ENCODE assay signal across 23 cellular contexts in genomic region chr9:37564931-37565330, GRCh38. TPM values are rescaled to one million over a fixed set of nuclear protein-coding genes. Genes with fewer than 3 reads are reported as not detected.
DNase-seq lines count a peak whose midpoint lies in the region; ATAC-seq, FAIRE-seq and TF ChIP-seq lines count a peak whose summit lies in the region.
"Had no signal": no experiment of that assay in that cellular context is flagged by ENCODE, and none has a peak within 500 bp of the region (broad histone marks: within the 10 kb centered on the region; RNA-seq: fewer than 3 reads in every experiment).

No MANE protein-coding gene starts in this region.

- H3K4me3 ChIP-seq in BLaER1 = no peak overlapping the region

- H3K4me1 Mint-ChIP-seq in activated B cell treated with CpG ODN at 0.5 μM for 24 hours = peaks cover 87% of the 10 kb centered on the region
- peaks cover 61 to 79% (median 74%) of the 10 kb centered on the region in 3 donors for H3K4me1 Mint-ChIP-seq in naive B cell
- H3K4me1 Mint-ChIP-seq: CD4-positive, alpha-beta memory T cell had no signal

- peaks cover 28% of the 10 kb centered on the region for H3K9me3 ChIP-seq in BLaER1

- CTCF ChIA-PET in activated B cell treated with CpG ODN at 0.5 μM for 24 hours (lab: Charles Lee) = interaction anchor here (1.9 kb wide), 1 partner anchor 27 kb away, joined by 6 read pairs; the partner anchor contains the start of gene TOMM5

- DNase-seq in GM18507 (ENCODE audit: extremely low spot score, insufficient read length, low read depth) = no peak
- no peak for DNase-seq in activated B cell treated with CpG ODN at 0.5 μM for 24 hours
- no peak for DNase-seq in naive B cell
- DNase-seq in left lobe of liver (ENCODE audit: low spot score) = no peak
- no peak for DNase-seq in DMS79 (lab: John Stamatoyannopoulos, UW)
- DNase-seq: C1 segment of cervical spinal cord; CD4-positive, alpha-beta memory T cell; COR-L47; DMS53; EL; GDM1; KG1; MM.1S; NCI-H2029 treated with DMSO at 0.1 percent for 48 hours; NCI-H446 treated with DMSO at 0.1 percent for 48 hours; NCI-H69; SHP77 treated with DMSO at 0.1 percent for 48 hours; SW 1271 had no signal

- H3K27ac Mint-ChIP-seq in activated B cell treated with CpG ODN at 0.5 μM for 24 hours = peak overlapping the region; percentile 92
- peak overlapping the region in 5 of 6 donors; percentile 56 to 94 (median 90) for H3K27ac Mint-ChIP-seq in naive B cell
- H3K27ac Mint-ChIP-seq: CD4-positive, alpha-beta memory T cell had no signal

- H3K9me3 Mint-ChIP-seq in activated B cell treated with CpG ODN at 0.5 μM for 24 hours (peaks cover 18% of the 10 kb centered on the region), naive B cell (peaks cover 7 to 31% (median 20%) of the 10 kb centered on the region in 7 donors)

- H3K36me3 Mint-ChIP-seq in activated B cell treated with CpG ODN at 0.5 μM for 24 hours (ENCODE audit: low read depth) = peaks cover 37% of the 10 kb centered on the region
- peaks cover 13 to 17% of the 10 kb centered on the region in 2 donors for H3K36me3 Mint-ChIP-seq in naive B cell

- FAIRE-seq in GM18507 (lab: Jason Lieb, UNC) = peak; percentile 33
- FAIRE-seq: H1 had no signal

- H3K4me2 ChIP-seq in BLaER1 = peak overlapping the region; percentile 81; the same call in 1 of the 2 replicates

- H3K27me3 ChIP-seq in BLaER1 = no peaks in the 10 kb centered on the region
- H3K27me3 ChIP-seq: Peyer's patch had no signal

- ATAC-seq in activated B cell treated with CpG ODN at 0.5 μM for 24 hours (ENCODE audit: low read depth) = peak; percentile 9
- ATAC-seq in naive B cell (ENCODE audit: low read depth in 2 of 2) = peak; percentile 19 to 24
- ATAC-seq in GM21619 (IDR thresholded peaks at IDR 0.05; ENCODE audit: unreplicated experiment) = no peak
- ATAC-seq in left lobe of liver = no peak
- ATAC-seq: HCT116 had no signal

- peaks cover 38% of the 10 kb centered on the region for H3K4me1 ChIP-seq in BLaER1

- no peak for TF ChIP-seq CTCF in activated B cell treated with CpG ODN at 0.5 μM for 24 hours (IDR thresholded peaks at IDR 0.05)

- POLR2A ChIA-PET in activated B cell treated with CpG ODN at 0.5 μM for 24 hours (lab: Charles Lee) = interaction anchor here (1.0 to 3.3 kb wide), 4 partner anchors 10 to 188 kb away, joined by 3 to 48 read pairs (median 14); partner anchors contain the start of genes FBXO10 and TOMM5

- no peak overlapping the region for H3K27ac ChIP-seq in BLaER1

- intact Hi-C loops in activated B cell treated with CpG ODN at 0.5 μM for 24 hours (cut with micrococcal nuclease) = loop anchor here (1.0 to 2.0 kb wide), 2 partner anchors 10 to 34 kb away; no protein-coding TSS in a partner anchor

- H3K4me3 Mint-ChIP-seq in activated B cell treated with CpG ODN at 0.5 μM for 24 hours (peak overlapping the region; percentile 78), naive B cell (peak overlapping the region in 6 of 8 donors; percentile 55 to 89 (median 72))
- H3K4me3 Mint-ChIP-seq: CD4-positive, alpha-beta memory T cell had no signal

- H3K27me3 Mint-ChIP-seq in activated B cell treated with CpG ODN at 0.5 μM for 24 hours = no peaks in the 10 kb centered on the region
- H3K27me3 Mint-ChIP-seq in naive B cell = no peaks in the 10 kb centered on the region
- H3K27me3 Mint-ChIP-seq: CD4-positive, alpha-beta memory T cell had no signal

- no peak overlapping the region for H3K9ac ChIP-seq in BLaER1

- peaks cover 17% of the 10 kb centered on the region for H3K36me3 ChIP-seq in BLaER1
- H3K36me3 ChIP-seq: Peyer's patch had no signal

- H4K20me1 ChIP-seq in BLaER1 = no peaks in the 10 kb centered on the region

RNA-seq across cellular contexts. Expression of gene FBXO10, which starts 11.2 kb away (rescaled TPM):
- 29.8 and 39.4 TPM in 2 replicates for total RNA-seq in activated B cell treated with CpG ODN at 0.5 μM for 24 hours
- polyA plus RNA-seq in naive B cell (ENCODE audit: low read depth in 6 of 6) = 1 to 10 TPM; 2.7 to 7.8 (median 7.5) TPM
- total RNA-seq in left lobe of liver = 3.4 TPM

RNA-seq across cellular contexts. Expression of gene TOMM5, which starts 27.5 kb away (rescaled TPM):
- 77.8 and 80.3 TPM in 2 replicates for total RNA-seq in activated B cell treated with CpG ODN at 0.5 μM for 24 hours
- polyA plus RNA-seq in naive B cell (ENCODE audit: low read depth in 6 of 6) = 100 to 1,000 TPM; 127 to 214 (median 179) TPM
- 35.4 TPM for total RNA-seq in left lobe of liver

Comparison
In these comparisons a context has a peak if more than half of its experiments do, and no peak if none do; other contexts are left out.
1. ATAC-seq: peak in activated B cell treated with CpG ODN at 0.5 μM for 24 hours (single experiment) and naive B cell (2 of 2); none in GM21619 (single experiment) and left lobe of liver (single experiment).